17 cellular contexts compared by ENCODE assay signal in the genomic region with DNA sequence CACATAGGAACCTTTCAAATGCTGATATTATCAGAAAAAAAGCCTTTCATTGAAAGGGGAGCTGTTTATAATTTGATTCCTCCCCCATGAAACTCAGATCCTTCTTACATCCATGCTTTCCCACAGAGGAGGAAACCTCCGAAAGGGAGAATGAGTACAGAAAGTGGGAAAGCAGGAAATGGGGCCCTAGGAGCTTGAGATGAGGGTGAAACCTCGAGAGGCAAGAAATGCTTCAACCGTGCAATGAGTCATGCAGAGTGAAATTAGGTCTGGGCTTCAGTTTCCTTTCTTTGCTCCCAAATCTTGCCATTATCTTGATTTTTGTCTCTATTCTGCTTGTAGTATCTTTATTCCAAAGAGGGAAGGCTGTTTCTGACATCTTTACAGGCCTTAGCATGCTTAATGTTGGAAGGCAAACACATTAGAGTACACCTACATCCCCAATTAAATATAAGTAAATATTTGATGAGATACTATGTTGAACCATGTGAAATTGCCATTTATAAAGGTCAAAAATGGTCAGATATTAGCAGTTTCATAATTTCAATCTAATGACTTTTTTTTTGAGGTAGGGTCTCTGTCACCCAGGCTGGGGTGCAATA.
DNase-seq lines count a peak whose midpoint lies in the region; ATAC-seq and TF ChIP-seq lines count a peak whose summit lies in the region.
"Had no signal": no experiment of that assay in that cellular context is flagged by ENCODE, and none has a peak within 500 bp of the region (broad histone marks: within the 10 kb centered on the region; RNA-seq: fewer than 3 reads in every experiment).

No MANE protein-coding gene starts in this region.

- intact Hi-C loops in HCT116 (cut with micrococcal nuclease), result no loop called here

- no peaks in the 10 kb centered on the region for H4K20me1 ChIP-seq in HCT116 (ENCODE audit: insufficient read depth)

- CTCF ChIA-PET in HCT116 (lab: Charles Lee), result no interaction called here

- RAD21 ChIA-PET in HCT116 (lab: Charles Lee; ENCODE audit: low non-redundant PET in 1 of 2, low total read pairs in 2 of 2, uncharacterized antibody in 2 of 2, unreplicated experiment in 2 of 2), result no interaction called here

- no peak for TF ChIP-seq CTCF in HCT116 (IDR thresholded peaks at IDR 0.05 in 2 of 3, conservative IDR thresholded peaks at IDR 0.05 in 1 of 3; ENCODE audit: borderline replicate concordance in 1 of 3, insufficient read depth in 1 of 3, low read depth in 2 of 3, low read length in 2 of 3)

- peak overlapping the region; percentile 2; the same call in 1 of the 2 replicates for H3K4me2 ChIP-seq in HCT116 (ENCODE audit: low read length)

- peaks cover 4% of the 10 kb centered on the region for H3K4me1 Mint-ChIP-seq in activated T-helper 17 cell treated with anti-CD3 and anti-CD28 coated beads, Interleukin-2, amount 50 U/mL, for 72 hours
- H3K4me1 Mint-ChIP-seq: activated CD4-positive, alpha-beta T cell treated with anti-CD3 and anti-CD28 coated beads, Interleukin-2, amount 10 ng/mL, durations not matched to agents 7 days and 5 days; CD4-positive, alpha-beta memory T cell had no signal

- no peak overlapping the region for H3K27ac ChIP-seq in HCT116 (ENCODE audit: low read depth, low read length)
- H3K27ac ChIP-seq: epithelial cell of prostate, psoas muscle, stomach had no signal

- H3K27me3 Mint-ChIP-seq in activated T-helper 17 cell treated with anti-CD3 and anti-CD28 coated beads, Interleukin-2, amount 50 U/mL, for 72 hours, result peaks cover 26% of the 10 kb centered on the region

- H3K4me3 Mint-ChIP-seq in activated T-helper 17 cell treated with anti-CD3 and anti-CD28 coated beads, Interleukin-2, amount 50 U/mL, for 72 hours, result no peak overlapping the region
- H3K4me3 Mint-ChIP-seq: activated CD4-positive, alpha-beta T cell treated with anti-CD3 and anti-CD28 coated beads, Interleukin-2, amount 10 ng/mL, durations not matched to agents 7 days and 5 days; CD4-positive, alpha-beta memory T cell had no signal

- H3K36me3 ChIP-seq in HCT116 (ENCODE audit: control insufficient read depth in 1 of 2, insufficient read depth in 2 of 2, low read length in 2 of 2), result no peaks in the 10 kb centered on the region
- H3K36me3 ChIP-seq: stomach had no signal

- no peaks in the 10 kb centered on the region for H3K9me3 ChIP-seq in HCT116 (ENCODE audit: control insufficient read depth in 1 of 2, insufficient read depth in 1 of 2, low read depth in 1 of 2, low read length in 2 of 2)
- H3K9me3 ChIP-seq: psoas muscle had no signal

- no peak overlapping the region for H3K9ac ChIP-seq in HCT116 (ENCODE audit: low read length)

- no peak for TF ChIP-seq POLR2A in HCT116 (IDR thresholded peaks at IDR 0.05; ENCODE audit: borderline replicate concordance, extremely low read depth, insufficient read depth, insufficient read length)

- no peaks in the 10 kb centered on the region for H3K36me3 Mint-ChIP-seq in activated T-helper 17 cell treated with anti-CD3 and anti-CD28 coated beads, Interleukin-2, amount 50 U/mL, for 72 hours (ENCODE audit: low read depth)

- POLR2A ChIA-PET in HCT116 (lab: Charles Lee), result no interaction called here

- DNase-seq in EL, result peak; percentile 47
- DNase-seq in HCT116 (ENCODE audit: low read depth, low spot score), result no peak
- peak; percentile 45 for DNase-seq in iris pigment epithelial cell (ENCODE audit: low read depth)
- no peak for DNase-seq in activated CD4-positive, CD25-positive, alpha-beta regulatory T cell treated with anti-CD3 and anti-CD28 coated beads, Interleukin-2, amount 50 U/mL, for 72 hours
- no peak for DNase-seq in SIG-M5 (lab: John Stamatoyannopoulos, UW)
- no peak for DNase-seq in activated CD4-positive, alpha-beta T cell treated with anti-CD3 and anti-CD28 coated beads, Interleukin-2, amount 50 U/mL, for 4 hours
- DNase-seq: activated CD4-positive, alpha-beta T cell treated with anti-CD3 and anti-CD28 coated beads, Interleukin-2, amount 10 ng/mL, durations not matched to agents 7 days and 5 days; activated effector memory CD4-positive, alpha-beta T cell treated with anti-CD3 and anti-CD28 coated beads, Interleukin-2, amount 50 U/mL, for 16 hours; Kasumi-1; NCI-H2107; psoas muscle; stimulated activated CD4-positive, alpha-beta T cell treated with anti-CD3 and anti-CD28 coated beads, Interleukin-2, amount 100 ng/mL, for 48 hours; stomach had no signal

- BruUV-seq in HCT116 (replicated peaks; lab: Mats Ljungman, UMichigan), result no TSS peak

- peaks cover 2 to 6% of the 10 kb centered on the region in 2 experiments; a peak in 2 of 4 replicates for H3K4me1 ChIP-seq in HCT116 (ENCODE audit: control insufficient read depth in 1 of 2, insufficient read depth in 2 of 2, low read length in 2 of 2)
- H3K4me1 ChIP-seq: stomach had no signal

- ATAC-seq in HCT116 (no peak), HG03039 (IDR thresholded peaks at IDR 0.05; ENCODE audit: unreplicated experiment) (no peak)
- ATAC-seq in activated T-helper 17 cell treated with anti-CD3 and anti-CD28 coated beads, Interleukin-2, amount 50 U/mL, for 72 hours (replicated peaks), result peak; percentile 54

- no peak overlapping the region for H3K27ac Mint-ChIP-seq in activated T-helper 17 cell treated with anti-CD3 and anti-CD28 coated beads, Interleukin-2, amount 50 U/mL, for 72 hours
- H3K27ac Mint-ChIP-seq: activated CD4-positive, alpha-beta T cell treated with anti-CD3 and anti-CD28 coated beads, Interleukin-2, amount 10 ng/mL, durations not matched to agents 7 days and 5 days; CD4-positive, alpha-beta memory T cell had no signal

- peaks cover 8% of the 10 kb centered on the region for H3K9me3 Mint-ChIP-seq in activated T-helper 17 cell treated with anti-CD3 and anti-CD28 coated beads, Interleukin-2, amount 50 U/mL, for 72 hours

- H2AFZ ChIP-seq in HCT116 (ENCODE audit: low read depth, low read length, poor library complexity, severe bottlenecking), result peak overlapping the region; percentile 75

- no peaks in the 10 kb centered on the region for H3K9me2 ChIP-seq in HCT116 (ENCODE audit: insufficient read depth)

- H3K79me2 ChIP-seq in HCT116 (ENCODE audit: insufficient read depth, low read length), result no peaks in the 10 kb centered on the region

- no peak for TF ChIP-seq RAD21 in HCT116 (IDR thresholded peaks at IDR 0.05; ENCODE audit: low read depth)

- no peak overlapping the region for H3K4me3 ChIP-seq in HCT116 (replicated peaks in 1 of 2; ENCODE audit: low read depth in 1 of 2, low read length in 2 of 2)
- H3K4me3 ChIP-seq: psoas muscle, stomach had no signal

- no peaks in the 10 kb centered on the region for H3K27me3 ChIP-seq in HCT116 (ENCODE audit: insufficient read depth, low read length)
- H3K27me3 ChIP-seq: stomach had no signal

TF ChIP-seq in HCT116, 20 proteins besides CTCF, POLR2A, EP300 and RAD21 (continues in another document):
- no peak for TF ChIP-seq CBX3 (IDR thresholded peaks at IDR 0.05; ENCODE audit: low read depth)
- TF ChIP-seq JUND (IDR thresholded peaks at IDR 0.05), result no peak
- TF ChIP-seq, protein P1, sequence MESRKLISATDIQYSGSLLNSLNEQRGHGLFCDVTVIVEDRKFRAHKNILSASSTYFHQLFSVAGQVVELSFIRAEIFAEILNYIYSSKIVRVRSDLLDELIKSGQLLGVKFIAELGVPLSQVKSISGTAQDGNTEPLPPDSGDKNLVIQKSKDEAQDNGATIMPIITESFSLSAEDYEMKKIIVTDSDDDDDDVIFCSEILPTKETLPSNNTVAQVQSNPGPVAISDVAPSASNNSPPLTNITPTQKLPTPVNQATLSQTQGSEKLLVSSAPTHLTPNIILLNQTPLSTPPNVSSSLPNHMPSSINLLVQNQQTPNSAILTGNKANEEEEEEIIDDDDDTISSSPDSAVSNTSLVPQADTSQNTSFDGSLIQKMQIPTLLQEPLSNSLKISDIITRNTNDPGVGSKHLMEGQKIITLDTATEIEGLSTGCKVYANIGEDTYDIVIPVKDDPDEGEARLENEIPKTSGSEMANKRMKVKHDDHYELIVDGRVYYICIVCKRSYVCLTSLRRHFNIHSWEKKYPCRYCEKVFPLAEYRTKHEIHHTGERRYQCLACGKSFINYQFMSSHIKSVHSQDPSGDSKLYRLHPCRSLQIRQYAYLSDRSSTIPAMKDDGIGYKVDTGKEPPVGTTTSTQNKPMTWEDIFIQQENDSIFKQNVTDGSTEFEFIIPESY (IDR thresholded peaks at IDR 0.05; ENCODE audit: extremely low read depth, insufficient replicate concordance, low read length), result no peak
- TF ChIP-seq CEBPB (IDR thresholded peaks at IDR 0.05; ENCODE audit: low read depth), result no peak
- TF ChIP-seq EZH2 (IDR thresholded peaks at IDR 0.05), result no peak
- TF ChIP-seq FOSL1 (IDR thresholded peaks at IDR 0.05; ENCODE audit: low read depth), result no peak
- TF ChIP-seq, protein P2, sequence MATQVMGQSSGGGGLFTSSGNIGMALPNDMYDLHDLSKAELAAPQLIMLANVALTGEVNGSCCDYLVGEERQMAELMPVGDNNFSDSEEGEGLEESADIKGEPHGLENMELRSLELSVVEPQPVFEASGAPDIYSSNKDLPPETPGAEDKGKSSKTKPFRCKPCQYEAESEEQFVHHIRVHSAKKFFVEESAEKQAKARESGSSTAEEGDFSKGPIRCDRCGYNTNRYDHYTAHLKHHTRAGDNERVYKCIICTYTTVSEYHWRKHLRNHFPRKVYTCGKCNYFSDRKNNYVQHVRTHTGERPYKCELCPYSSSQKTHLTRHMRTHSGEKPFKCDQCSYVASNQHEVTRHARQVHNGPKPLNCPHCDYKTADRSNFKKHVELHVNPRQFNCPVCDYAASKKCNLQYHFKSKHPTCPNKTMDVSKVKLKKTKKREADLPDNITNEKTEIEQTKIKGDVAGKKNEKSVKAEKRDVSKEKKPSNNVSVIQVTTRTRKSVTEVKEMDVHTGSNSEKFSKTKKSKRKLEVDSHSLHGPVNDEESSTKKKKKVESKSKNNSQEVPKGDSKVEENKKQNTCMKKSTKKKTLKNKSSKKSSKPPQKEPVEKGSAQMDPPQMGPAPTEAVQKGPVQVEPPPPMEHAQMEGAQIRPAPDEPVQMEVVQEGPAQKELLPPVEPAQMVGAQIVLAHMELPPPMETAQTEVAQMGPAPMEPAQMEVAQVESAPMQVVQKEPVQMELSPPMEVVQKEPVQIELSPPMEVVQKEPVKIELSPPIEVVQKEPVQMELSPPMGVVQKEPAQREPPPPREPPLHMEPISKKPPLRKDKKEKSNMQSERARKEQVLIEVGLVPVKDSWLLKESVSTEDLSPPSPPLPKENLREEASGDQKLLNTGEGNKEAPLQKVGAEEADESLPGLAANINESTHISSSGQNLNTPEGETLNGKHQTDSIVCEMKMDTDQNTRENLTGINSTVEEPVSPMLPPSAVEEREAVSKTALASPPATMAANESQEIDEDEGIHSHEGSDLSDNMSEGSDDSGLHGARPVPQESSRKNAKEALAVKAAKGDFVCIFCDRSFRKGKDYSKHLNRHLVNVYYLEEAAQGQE (IDR thresholded peaks at IDR 0.05; ENCODE audit: low read depth), result no peak
- no peak for TF ChIP-seq SRF (IDR thresholded peaks at IDR 0.05; ENCODE audit: low read depth)
- no peak for TF ChIP-seq TCF7L2 (IDR thresholded peaks at IDR 0.05; ENCODE audit: borderline replicate concordance, extremely low read depth, insufficient read depth, insufficient read length)
- no peak for TF ChIP-seq SIN3A (IDR thresholded peaks at IDR 0.05; ENCODE audit: low read depth)
- no peak for TF ChIP-seq ELF1 (IDR thresholded peaks at IDR 0.05; ENCODE audit: borderline replicate concordance, low read depth)

Comparison
In these comparisons a context has a peak if more than half of its experiments do, and no peak if none do; other contexts are left out.
1. DNase-seq: peak in EL (single experiment) and iris pigment epithelial cell (single experiment); none in HCT116 (single experiment), activated CD4-positive, CD25-positive, alpha-beta regulatory T cell treated with anti-CD3 and anti-CD28 coated beads, Interleukin-2, amount 50 U/mL, for 72 hours (single experiment), SIG-M5 (single experiment) and activated CD4-positive, alpha-beta T cell treated with anti-CD3 and anti-CD28 coated beads, Interleukin-2, amount 50 U/mL, for 4 hours (0 of 2).